17 cellular contexts compared by ENCODE assay signal in genomic region chr17:55584055-55584685, GRCh38.
A peak's percentile ranks its signal among the peaks of the same experiment; 100 is the strongest.
DNase-seq lines count a peak whose midpoint lies in the region; ATAC-seq, FAIRE-seq and TF ChIP-seq lines count a peak whose summit lies in the region.
"Had no signal": no experiment of that assay in that cellular context is flagged by ENCODE, and none has a peak within 500 bp of the region (broad histone marks: within the 10 kb centered on the region; RNA-seq: fewer than 3 reads in every experiment).

No MANE protein-coding gene starts in this region.

- peaks cover 2% of the 10 kb centered on the region for H3K27me3 Mint-ChIP-seq in endodermal cell (ENCODE audit: insufficient read depth)
- H3K27me3 Mint-ChIP-seq: activated naive CD4-positive, alpha-beta T cell treated with anti-CD3 and anti-CD28 coated beads, Interleukin-2, amount 50 U/mL, for 24 hours had no signal

- DNase-seq in HTR-8/SVneo (ENCODE audit: insufficient read length, low spot score) (no peak), SK-N-SH (no peak), fibroblast of mammary gland (ENCODE audit: low read depth) (peak; percentile 65), retinal pigment epithelial cell (ENCODE audit: low read depth) (peak; percentile 30), endodermal cell (no peak)
- DNase-seq: glutamatergic neuron, NCI-H1048, NCI-H510A, Right ventricle myocardium superior, spleen had no signal

- H3K9me3 ChIP-seq in SK-N-SH (no peaks in the 10 kb centered on the region), endodermal cell (ENCODE audit: control insufficient read depth, low read length) (no peaks in the 10 kb centered on the region)
- H3K9me3 ChIP-seq: neutrophil, spleen had no signal

- H3K27me3 ChIP-seq in SK-N-SH (ENCODE audit: insufficient read depth) (no peaks in the 10 kb centered on the region), endodermal cell (ENCODE audit: control insufficient read depth, insufficient read depth, low read length, poor library complexity, severe bottlenecking) (no peaks in the 10 kb centered on the region)
- H3K27me3 ChIP-seq: spleen had no signal

- no peak overlapping the region for H2AFZ ChIP-seq in SK-N-SH (ENCODE audit: low read depth)

- H3K27ac ChIP-seq in SK-N-SH (ENCODE audit: low read depth in 2 of 2, low read length in 1 of 2) (no peak overlapping the region), endodermal cell (ENCODE audit: low read depth, low read length) (no peak overlapping the region)
- H3K27ac ChIP-seq: neutrophil had no signal

- H4K20me1 ChIP-seq in SK-N-SH (ENCODE audit: insufficient read depth) = no peaks in the 10 kb centered on the region

- ATAC-seq in HG03565 (IDR thresholded peaks at IDR 0.05; ENCODE audit: unreplicated experiment) (no peak), GM21825 (IDR thresholded peaks at IDR 0.05; ENCODE audit: unreplicated experiment) (no peak), HG02885 (IDR thresholded peaks at IDR 0.05; ENCODE audit: poor library complexity, unreplicated experiment) (no peak)

- H3K4me3 ChIP-seq in SK-N-SH (ENCODE audit: low read depth in 2 of 2, low read length in 1 of 2) (no peak overlapping the region), fibroblast of mammary gland (ENCODE audit: control insufficient read depth, low read depth, low read length) (no peak overlapping the region), retinal pigment epithelial cell (ENCODE audit: low read length) (no peak overlapping the region), endodermal cell (ENCODE audit: low read length) (no peak overlapping the region)
- H3K4me3 ChIP-seq: spleen had no signal

- FAIRE-seq in HTR-8/SVneo (lab: Jason Lieb, UNC) = peak; percentile 49
- FAIRE-seq: D721Med, TTC549 had no signal

- H3K9me3 Mint-ChIP-seq in endodermal cell = no peaks in the 10 kb centered on the region
- H3K9me3 Mint-ChIP-seq: activated naive CD4-positive, alpha-beta T cell treated with anti-CD3 and anti-CD28 coated beads, Interleukin-2, amount 50 U/mL, for 24 hours had no signal

- no peak overlapping the region for H3K4me3 Mint-ChIP-seq in endodermal cell
- H3K4me3 Mint-ChIP-seq: activated naive CD4-positive, alpha-beta T cell treated with anti-CD3 and anti-CD28 coated beads, Interleukin-2, amount 50 U/mL, for 24 hours had no signal

- WGBS in SK-N-SH (ENCODE audit: low lambda C conversion rate) = 22% methylated on average over 2 of the region's 2 CpGs
- WGBS in endodermal cell (ENCODE audit: insufficient coverage in 1 of 2, insufficient read length in 1 of 2), 2 experiments = 90% methylated on average over 2 of the region's 2 CpGs; no CpG with 5 or more reads in 1 of the 2 experiments

- TF ChIP-seq EP300 in SK-N-SH (IDR thresholded peaks at IDR 0.05; ENCODE audit: borderline replicate concordance in 1 of 2, low read depth in 1 of 2, low read length in 1 of 2) = no peak

- no peaks in the 10 kb centered on the region for H3K4me1 Mint-ChIP-seq in endodermal cell

- H3K36me3 Mint-ChIP-seq in endodermal cell (ENCODE audit: low read depth) = no peaks in the 10 kb centered on the region
- H3K36me3 Mint-ChIP-seq: activated naive CD4-positive, alpha-beta T cell treated with anti-CD3 and anti-CD28 coated beads, Interleukin-2, amount 50 U/mL, for 24 hours had no signal

- no peak overlapping the region for H3K27ac Mint-ChIP-seq in endodermal cell
- H3K27ac Mint-ChIP-seq: activated naive CD4-positive, alpha-beta T cell treated with anti-CD3 and anti-CD28 coated beads, Interleukin-2, amount 50 U/mL, for 24 hours had no signal

- TF ChIP-seq RAD21 in SK-N-SH (IDR thresholded peaks at IDR 0.05; ENCODE audit: low read length) = no peak

- no peaks in the 10 kb centered on the region for H3K79me2 ChIP-seq in SK-N-SH (ENCODE audit: insufficient read depth)

- no peaks in the 10 kb centered on the region for H3K9me2 ChIP-seq in SK-N-SH

- H3K36me3 ChIP-seq in SK-N-SH (replicated peaks in 1 of 2; ENCODE audit: control insufficient read depth in 1 of 2, insufficient read depth in 2 of 2, low read length in 1 of 2) = no peaks in the 10 kb centered on the region
- H3K36me3 ChIP-seq in endodermal cell (ENCODE audit: control insufficient read depth, insufficient read depth, low read length) = no peaks in the 10 kb centered on the region
- H3K36me3 ChIP-seq: neutrophil, spleen had no signal

- H3K4me1 ChIP-seq in SK-N-SH (ENCODE audit: control insufficient read depth in 1 of 2, insufficient read depth in 2 of 2, low read depth in 1 of 2, low read length in 1 of 2) = peaks cover 2 to 14% of the 10 kb centered on the region in 2 experiments; a peak in 2 of 4 replicates
- H3K4me1 ChIP-seq in endodermal cell (ENCODE audit: control insufficient read depth, insufficient read depth, low read length) = no peaks in the 10 kb centered on the region

- peaks cover 3% of the 10 kb centered on the region for H3F3A ChIP-seq in SK-N-SH (replicated peaks; ENCODE audit: insufficient read depth)

- H3K9ac ChIP-seq in SK-N-SH = no peak overlapping the region
- no peak overlapping the region for H3K9ac ChIP-seq in endodermal cell (ENCODE audit: extremely low read depth, low read length, poor library complexity, severe bottlenecking)

- POLR2A ChIA-PET in SK-N-SH (lab: Yijun Ruan, JAX) = no interaction called here

- H3K4me2 ChIP-seq in SK-N-SH = no peak overlapping the region

- CTCF ChIA-PET in SK-N-SH (lab: Yijun Ruan, JAX) = interaction anchor here (1.1 to 1.3 kb wide), 2 partner anchors 18 to 57 kb away, joined by 4 to 5 read pairs; no protein-coding TSS in a partner anchor

- TF ChIP-seq CTCF in SK-N-SH (IDR thresholded peaks at IDR 0.05) (no peak), fibroblast of mammary gland (conservative IDR thresholded peaks at IDR 0.05; ENCODE audit: control insufficient read depth, insufficient read depth, low read depth, low read length) (no peak), retinal pigment epithelial cell (conservative IDR thresholded peaks at IDR 0.05; ENCODE audit: low read depth, low read length) (no peak), endodermal cell (conservative IDR thresholded peaks at IDR 0.05) (no peak)

TF ChIP-seq in SK-N-SH, 30 proteins besides CTCF, POLR2A, EP300 and RAD21:
- TF ChIP-seq MEF2A (IDR thresholded peaks at IDR 0.05; ENCODE audit: borderline replicate concordance, low read depth) (peak; percentile 15; the same call in 1 of the 2 replicates), FOSL2 (IDR thresholded peaks at IDR 0.05; ENCODE audit: borderline replicate concordance, low read depth) (peak; percentile 42; the same call in 1 of the 2 replicates), TCF12 (IDR thresholded peaks at IDR 0.05) (peak; percentile 37), SMC3 (IDR thresholded peaks at IDR 0.05; ENCODE audit: low read depth, low read length) (no peak), RXRA (IDR thresholded peaks at IDR 0.05; ENCODE audit: borderline replicate concordance, low read depth) (peak; percentile 39; the same call in 1 of the 2 replicates), NFIC (IDR thresholded peaks at IDR 0.05; ENCODE audit: borderline replicate concordance) (peak; percentile 11; the same call in 1 of the 2 replicates), FOXM1 (IDR thresholded peaks at IDR 0.05; ENCODE audit: low read depth) (no peak), JUND (IDR thresholded peaks at IDR 0.05) (peak; percentile 33; the same call in 1 of the 2 replicates)
- TF ChIP-seq, protein P1, sequence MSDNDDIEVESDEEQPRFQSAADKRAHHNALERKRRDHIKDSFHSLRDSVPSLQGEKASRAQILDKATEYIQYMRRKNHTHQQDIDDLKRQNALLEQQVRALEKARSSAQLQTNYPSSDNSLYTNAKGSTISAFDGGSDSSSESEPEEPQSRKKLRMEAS (IDR thresholded peaks at IDR 0.05; ENCODE audit: low read depth) = no peak

Comparison
In these comparisons a context has a peak if more than half of its experiments do, and no peak if none do; other contexts are left out.
1. DNase-seq: peak in fibroblast of mammary gland (single experiment) and retinal pigment epithelial cell (single experiment); none in HTR-8/SVneo (single experiment), SK-N-SH (single experiment) and endodermal cell (single experiment).